ENCODE assay signal across 25 cellular contexts in the genomic region with DNA sequence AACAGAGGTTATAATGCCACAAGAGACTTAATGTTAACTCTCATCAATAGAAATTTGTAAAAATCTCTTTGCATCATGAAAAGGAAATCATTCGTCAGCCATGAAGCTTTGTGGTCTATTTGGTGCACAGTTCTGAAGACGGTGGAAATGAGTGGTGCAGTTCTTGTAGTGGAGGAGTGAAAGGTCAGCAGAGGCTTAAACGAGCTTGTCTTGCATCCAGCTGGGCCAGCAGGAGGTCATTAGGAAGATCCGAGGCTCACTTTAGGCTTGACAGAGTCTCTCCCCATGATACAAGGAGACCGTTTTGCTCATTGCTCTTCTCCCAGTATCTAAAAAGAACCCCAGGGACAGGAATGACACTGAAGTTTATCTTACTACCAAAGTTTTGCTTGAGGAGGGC.
DNase-seq lines count a peak whose midpoint lies in the region; ATAC-seq and TF ChIP-seq lines count a peak whose summit lies in the region.
"Had no signal": no experiment of that assay in that cellular context is flagged by ENCODE, and none has a peak within 500 bp of the region (broad histone marks: within the 10 kb centered on the region; RNA-seq: fewer than 3 reads in every experiment).

No MANE protein-coding gene starts in this region.

- H3K9me3 ChIP-seq in left ventricle myocardium inferior (replicated peaks) = no peaks in the 10 kb centered on the region
- H3K9me3 ChIP-seq: BLaER1 treated with 17β-estradiol and CSF1 and Interleukin-3, amounts not matched to agents 10 nM and 100 nM; Caco-2 had no signal

- H3K27me3 ChIP-seq in left ventricle myocardium inferior (ENCODE audit: low read depth) = no peaks in the 10 kb centered on the region
- H3K27me3 ChIP-seq: BLaER1 treated with 17β-estradiol and CSF1 and Interleukin-3, amounts not matched to agents 10 nM and 100 nM had no signal

- H3K27me3 Mint-ChIP-seq in nephron (ENCODE audit: low read depth) = no peaks in the 10 kb centered on the region
- H3K27me3 Mint-ChIP-seq: CD4-positive, alpha-beta memory T cell had no signal

- H3K4me1 Mint-ChIP-seq in nephron = peaks cover 33% of the 10 kb centered on the region
- H3K4me1 Mint-ChIP-seq: CD4-positive, alpha-beta memory T cell had no signal

- peak; percentile 58 for ATAC-seq in sciatic nerve
- ATAC-seq: Panc1 had no signal

- H3K36me3 Mint-ChIP-seq in nephron (ENCODE audit: low read depth) = peaks cover 13% of the 10 kb centered on the region
- H3K36me3 Mint-ChIP-seq: CD4-positive, alpha-beta memory T cell had no signal

- in situ Hi-C loops in SK-MEL-5 (cut with HindIII; ENCODE audit: low pct_unique_long_range_greater_than_20kb, low sequenced_read_pairs) = no loop called here

- intact Hi-C loops in sciatic nerve (cut with DNase I) (no loop called here), left ventricle myocardium inferior (cut with micrococcal nuclease) (no loop called here)

- no peaks in the 10 kb centered on the region for H3K36me3 ChIP-seq in left ventricle myocardium inferior

- H3K9me3 Mint-ChIP-seq in nephron = peaks cover 2% of the 10 kb centered on the region
- H3K9me3 Mint-ChIP-seq: H9, HFFc6 had no signal

- no peak overlapping the region for H3K4me3 Mint-ChIP-seq in nephron
- H3K4me3 Mint-ChIP-seq: CD4-positive, alpha-beta memory T cell; H9; HFFc6 had no signal

- H3K27ac ChIP-seq in left ventricle myocardium inferior (replicated peaks) = no peak overlapping the region
- H3K27ac ChIP-seq: BLaER1 treated with 17β-estradiol and CSF1 and Interleukin-3, amounts not matched to agents 10 nM and 100 nM; HL-60 had no signal

- H3K4me1 ChIP-seq in left ventricle myocardium inferior = no peaks in the 10 kb centered on the region
- H3K4me1 ChIP-seq: BLaER1 treated with 17β-estradiol and CSF1 and Interleukin-3, amounts not matched to agents 10 nM and 100 nM; Caco-2 had no signal

- no peak for TF ChIP-seq CTCF in choroid plexus epithelial cell (conservative IDR thresholded peaks at IDR 0.05; ENCODE audit: low read depth, low read length)
- TF ChIP-seq CTCF in nephron (IDR thresholded peaks at IDR 0.05; ENCODE audit: unreplicated experiment in 3 of 3) = no peak
- TF ChIP-seq CTCF in left ventricle myocardium inferior (IDR thresholded peaks at IDR 0.05; ENCODE audit: borderline replicate concordance) = no peak

- H3K4me3 ChIP-seq in choroid plexus epithelial cell (ENCODE audit: low read depth, low read length) = no peak overlapping the region
- no peak overlapping the region for H3K4me3 ChIP-seq in left ventricle myocardium inferior
- H3K4me3 ChIP-seq: BLaER1 treated with 17β-estradiol and CSF1 and Interleukin-3, amounts not matched to agents 10 nM and 100 nM had no signal

- DNase-seq in SK-MEL-5 (ENCODE audit: low read depth, low spot score) = peak; percentile 36
- DNase-seq in choroid plexus epithelial cell (ENCODE audit: low read depth) = peak; percentile 67
- no peak for DNase-seq in sciatic nerve (ENCODE audit: low spot score)
- no peak for DNase-seq in SHP77 (lab: John Stamatoyannopoulos, UW)
- no peak for DNase-seq in hypothalamus (lab: John Stamatoyannopoulos, UW)
- no peak for DNase-seq in 8988T
- no peak for DNase-seq in left ventricle myocardium inferior
- DNase-seq: ACHN; Caco-2; CD4-positive, alpha-beta memory T cell; DMS 273 treated with DMSO at 0.1 percent for 48 hours; DMS79 treated with DMSO at 0.1 percent for 48 hours; H9; HFFc6; KBM-7; MM.1S; NCI-H1048; NCI-H1417 treated with DMSO at 0.1 percent for 48 hours; NCI-H187 treated with DMSO at 0.1 percent for 48 hours; NCI-H2107; NCI-H748 treated with DMSO at 0.1 percent for 48 hours had no signal

- H3K27ac Mint-ChIP-seq in nephron = peak overlapping the region; percentile 15 to 23 (median 17)
- H3K27ac Mint-ChIP-seq: CD4-positive, alpha-beta memory T cell; HFFc6 had no signal

Comparison
In these comparisons a context has a peak if more than half of its experiments do, and no peak if none do; other contexts are left out.
1. DNase-seq: peak in SK-MEL-5 (single experiment) and choroid plexus epithelial cell (single experiment); none in sciatic nerve (single experiment), SHP77 (0 of 2), hypothalamus (0 of 51), 8988T (single experiment) and left ventricle myocardium inferior (single experiment).